ENCODE assay signal across 20 cellular contexts in genomic region chr3:194346621-194347020, GRCh38. TPM values are rescaled to one million over a fixed set of nuclear protein-coding genes. Genes with fewer than 3 reads are reported as not detected.
DNase-seq lines count a peak whose midpoint lies in the region; ATAC-seq and TF ChIP-seq lines count a peak whose summit lies in the region.
"Had no signal": no experiment of that assay in that cellular context is flagged by ENCODE, and none has a peak within 500 bp of the region (broad histone marks: within the 10 kb centered on the region; RNA-seq: fewer than 3 reads in every experiment).

No MANE protein-coding gene starts in this region.

- H2BK120ac ChIP-seq in mesendoderm (ENCODE audit: low read depth, low read length): no peak overlapping the region

- H2AK5ac ChIP-seq in mesendoderm (ENCODE audit: low read length): no peak overlapping the region

- H4K8ac ChIP-seq in mesendoderm (ENCODE audit: low read depth, low read length): no peak overlapping the region

- H3K36me3 ChIP-seq in mesendoderm (ENCODE audit: control insufficient read depth, insufficient read depth, low read length): no peaks in the 10 kb centered on the region

- H3K27ac ChIP-seq in mesendoderm (ENCODE audit: low read depth, low read length): no peak overlapping the region

- no peak overlapping the region for H3K18ac ChIP-seq in mesendoderm (ENCODE audit: low read length)

- no peak overlapping the region for H3K4me3 Mint-ChIP-seq in natural killer cell
- H3K4me3 Mint-ChIP-seq in activated T-helper 1 cell treated with anti-CD3 and anti-CD28 coated beads, Interleukin-12 subunit alpha, Interleukin-12 subunit beta, Interleukin-2, Interleukin-4 antibody, amounts not matched to agents 30 ng/mL and 10 ng/mL and 1 ng/mL, durations not matched to agents 14 hours and 24 hours and 36 hours: no peak overlapping the region
- H3K4me3 Mint-ChIP-seq: CD4-positive, alpha-beta T cell had no signal

- H2BK5ac ChIP-seq in mesendoderm (ENCODE audit: low read length): no peak overlapping the region

- no peak overlapping the region for H3K4me2 ChIP-seq in mesendoderm (ENCODE audit: low read length)

- no peak overlapping the region for H3K27ac Mint-ChIP-seq in natural killer cell
- no peak overlapping the region for H3K27ac Mint-ChIP-seq in activated T-helper 1 cell treated with anti-CD3 and anti-CD28 coated beads, Interleukin-12 subunit alpha, Interleukin-12 subunit beta, Interleukin-2, Interleukin-4 antibody, amounts not matched to agents 30 ng/mL and 10 ng/mL and 1 ng/mL, durations not matched to agents 14 hours and 24 hours and 36 hours
- H3K27ac Mint-ChIP-seq: CD4-positive, alpha-beta T cell had no signal

- TF ChIP-seq CTCF in choroid plexus epithelial cell (conservative IDR thresholded peaks at IDR 0.05; ENCODE audit: low read depth, low read length): no peak
- TF ChIP-seq CTCF in natural killer cell (IDR thresholded peaks at IDR 0.05): no peak

- H3K27me3 Mint-ChIP-seq in natural killer cell (ENCODE audit: low read depth in 2 of 2): peaks cover 11 to 22% of the 10 kb centered on the region in 2 donors
- H3K27me3 Mint-ChIP-seq in activated T-helper 1 cell treated with anti-CD3 and anti-CD28 coated beads, Interleukin-12 subunit alpha, Interleukin-12 subunit beta, Interleukin-2, Interleukin-4 antibody, amounts not matched to agents 30 ng/mL and 10 ng/mL and 1 ng/mL, durations not matched to agents 14 hours and 24 hours and 36 hours (ENCODE audit: insufficient read depth): peaks cover 8% of the 10 kb centered on the region

- H3K4me3 ChIP-seq in choroid plexus epithelial cell (ENCODE audit: low read depth, low read length) (no peak overlapping the region), mesendoderm (ENCODE audit: low read length) (no peak overlapping the region)

- H3K4ac ChIP-seq in mesendoderm (ENCODE audit: low read depth, low read length): no peak overlapping the region

- no CpG with 5 or more reads among the region's 5 CpGs for WGBS in mesendoderm (ENCODE audit: extremely low coverage, insufficient coverage, low lambda C conversion rate)

- no peak overlapping the region for H4K5ac ChIP-seq in mesendoderm (ENCODE audit: low read length)

- no peaks in the 10 kb centered on the region for H3K79me1 ChIP-seq in mesendoderm (ENCODE audit: low read length)

- H3K4me1 ChIP-seq in mesendoderm (ENCODE audit: control insufficient read depth, low read depth, low read length): no peaks in the 10 kb centered on the region

- H3K27me3 ChIP-seq in mesendoderm (ENCODE audit: insufficient read depth, low read length, poor library complexity): no peaks in the 10 kb centered on the region

- H3K9me3 Mint-ChIP-seq in natural killer cell: no peaks in the 10 kb centered on the region
- no peaks in the 10 kb centered on the region for H3K9me3 Mint-ChIP-seq in activated T-helper 1 cell treated with anti-CD3 and anti-CD28 coated beads, Interleukin-12 subunit alpha, Interleukin-12 subunit beta, Interleukin-2, Interleukin-4 antibody, amounts not matched to agents 30 ng/mL and 10 ng/mL and 1 ng/mL, durations not matched to agents 14 hours and 24 hours and 36 hours
- H3K9me3 Mint-ChIP-seq: CD4-positive, alpha-beta T cell had no signal

- H3K23ac ChIP-seq in mesendoderm (ENCODE audit: low read length): no peak overlapping the region

- H3K56ac ChIP-seq in mesendoderm (ENCODE audit: low read length): peak overlapping the region; percentile 49

- H3K9ac ChIP-seq in mesendoderm (ENCODE audit: low read length): no peak overlapping the region

- ATAC-seq in GM18868 (IDR thresholded peaks at IDR 0.05; ENCODE audit: unreplicated experiment) (peak; percentile 79), natural killer cell (no peak)
- ATAC-seq: Panc1, Right ventricle myocardium inferior had no signal

- intact Hi-C loops in natural killer cell (cut with micrococcal nuclease): no loop called here
- intact Hi-C loops in activated T-helper 1 cell treated with anti-CD3 and anti-CD28 coated beads, Interleukin-12 subunit alpha, Interleukin-12 subunit beta, Interleukin-2, Interleukin-4 antibody, amounts not matched to agents 30 ng/mL and 10 ng/mL and 1 ng/mL, durations not matched to agents 14 hours and 24 hours and 36 hours (cut with micrococcal nuclease): no loop called here

- H3K36me3 Mint-ChIP-seq in natural killer cell: no peaks in the 10 kb centered on the region
- no peaks in the 10 kb centered on the region for H3K36me3 Mint-ChIP-seq in activated T-helper 1 cell treated with anti-CD3 and anti-CD28 coated beads, Interleukin-12 subunit alpha, Interleukin-12 subunit beta, Interleukin-2, Interleukin-4 antibody, amounts not matched to agents 30 ng/mL and 10 ng/mL and 1 ng/mL, durations not matched to agents 14 hours and 24 hours and 36 hours (ENCODE audit: low read depth)

- DNase-seq in AG08395 (ENCODE audit: low spot score): peak; percentile 71
- peak; percentile 74 for DNase-seq in choroid plexus epithelial cell (ENCODE audit: low read depth)
- DNase-seq in mesendoderm: no peak
- no peak for DNase-seq in natural killer cell
- DNase-seq in activated CD8-positive, alpha-beta memory T cell treated with anti-CD3 and anti-CD28 coated beads, Interleukin-2, amount 50 U/mL, for 4 hours: no peak
- no peak for DNase-seq in activated T-helper 1 cell treated with anti-CD3 and anti-CD28 coated beads, Interleukin-12 subunit alpha, Interleukin-12 subunit beta, Interleukin-2, Interleukin-4 antibody, amounts not matched to agents 30 ng/mL and 10 ng/mL and 1 ng/mL, durations not matched to agents 14 hours and 24 hours and 36 hours (ENCODE audit: low spot score)
- DNase-seq in NCI-H1092 (lab: John Stamatoyannopoulos, UW): no peak
- DNase-seq: CD4-positive, alpha-beta T cell; DMS79 treated with DMSO at 0.1 percent for 48 hours; GDM1; Karpas-422; MM.1S; NCI-H1105 treated with DMSO at 0.1 percent for 48 hours; NCI-H1930; NCI-H2171; NCI-H510A; NCI-H82 had no signal

- H3K79me2 ChIP-seq in mesendoderm (ENCODE audit: control insufficient read depth, insufficient read depth, low read length): no peaks in the 10 kb centered on the region

- no peak overlapping the region for H2BK15ac ChIP-seq in mesendoderm (replicated peaks; ENCODE audit: low read depth)

- no peaks in the 10 kb centered on the region for H3K4me1 Mint-ChIP-seq in natural killer cell
- peaks cover 7% of the 10 kb centered on the region for H3K4me1 Mint-ChIP-seq in activated T-helper 1 cell treated with anti-CD3 and anti-CD28 coated beads, Interleukin-12 subunit alpha, Interleukin-12 subunit beta, Interleukin-2, Interleukin-4 antibody, amounts not matched to agents 30 ng/mL and 10 ng/mL and 1 ng/mL, durations not matched to agents 14 hours and 24 hours and 36 hours (ENCODE audit: low read depth)

RNA-seq across cellular contexts. Expression of gene CPN2, which starts 4.5 kb away (rescaled TPM):
- polyA plus RNA-seq in mesendoderm (2013, experiment 1 of 2): 0.01 TPM
- polyA plus RNA-seq in mesendoderm (2013, experiment 2 of 2): 0.01 TPM
- not detected for total RNA-seq in natural killer cell
- total RNA-seq in activated T-helper 1 cell treated with anti-CD3 and anti-CD28 coated beads, Interleukin-12 subunit alpha, Interleukin-12 subunit beta, Interleukin-2, Interleukin-4 antibody, amounts not matched to agents 30 ng/mL and 10 ng/mL and 1 ng/mL, durations not matched to agents 14 hours and 24 hours and 36 hours: not detected in 2 replicates
- total RNA-seq: CD4-positive, alpha-beta T cell had no signal

RNA-seq across cellular contexts. Expression of gene LRRC15, which starts 22.9 kb away (rescaled TPM):
- polyA plus RNA-seq in mesendoderm (2013, experiment 1 of 2): 0.37 TPM
- 0.39 TPM for polyA plus RNA-seq in mesendoderm (2013, experiment 2 of 2)
- not detected for total RNA-seq in natural killer cell
- total RNA-seq in activated T-helper 1 cell treated with anti-CD3 and anti-CD28 coated beads, Interleukin-12 subunit alpha, Interleukin-12 subunit beta, Interleukin-2, Interleukin-4 antibody, amounts not matched to agents 30 ng/mL and 10 ng/mL and 1 ng/mL, durations not matched to agents 14 hours and 24 hours and 36 hours: not detected in 2 replicates
- total RNA-seq: CD4-positive, alpha-beta T cell had no signal

RNA-seq across cellular contexts. Expression of gene GP5, which starts 52.4 kb away (rescaled TPM):
- polyA plus RNA-seq in mesendoderm (2013, experiment 1 of 2): 0.01 TPM
- polyA plus RNA-seq in mesendoderm (2013, experiment 2 of 2): 0.03 TPM
- total RNA-seq in natural killer cell: under 1 TPM; 0.63 to 0.88 (median 0.80) TPM
- 0.27 and 0.31 TPM in 2 replicates for total RNA-seq in activated T-helper 1 cell treated with anti-CD3 and anti-CD28 coated beads, Interleukin-12 subunit alpha, Interleukin-12 subunit beta, Interleukin-2, Interleukin-4 antibody, amounts not matched to agents 30 ng/mL and 10 ng/mL and 1 ng/mL, durations not matched to agents 14 hours and 24 hours and 36 hours
- total RNA-seq: Right ventricle myocardium inferior had no signal

Comparison
In these comparisons a context has a peak if more than half of its experiments do, and no peak if none do; other contexts are left out.
1. DNase-seq: peak in AG08395 (single experiment) and choroid plexus epithelial cell (single experiment); none in mesendoderm (single experiment), natural killer cell (single experiment), activated CD8-positive, alpha-beta memory T cell treated with anti-CD3 and anti-CD28 coated beads, Interleukin-2, amount 50 U/mL, for 4 hours (single experiment), activated T-helper 1 cell treated with anti-CD3 and anti-CD28 coated beads, Interleukin-12 subunit alpha, Interleukin-12 subunit beta, Interleukin-2, Interleukin-4 antibody, amounts not matched to agents 30 ng/mL and 10 ng/mL and 1 ng/mL, durations not matched to agents 14 hours and 24 hours and 36 hours (single experiment) and NCI-H1092 (single experiment).